ENCODE assay signal across 9 cellular contexts in the genomic region with DNA sequence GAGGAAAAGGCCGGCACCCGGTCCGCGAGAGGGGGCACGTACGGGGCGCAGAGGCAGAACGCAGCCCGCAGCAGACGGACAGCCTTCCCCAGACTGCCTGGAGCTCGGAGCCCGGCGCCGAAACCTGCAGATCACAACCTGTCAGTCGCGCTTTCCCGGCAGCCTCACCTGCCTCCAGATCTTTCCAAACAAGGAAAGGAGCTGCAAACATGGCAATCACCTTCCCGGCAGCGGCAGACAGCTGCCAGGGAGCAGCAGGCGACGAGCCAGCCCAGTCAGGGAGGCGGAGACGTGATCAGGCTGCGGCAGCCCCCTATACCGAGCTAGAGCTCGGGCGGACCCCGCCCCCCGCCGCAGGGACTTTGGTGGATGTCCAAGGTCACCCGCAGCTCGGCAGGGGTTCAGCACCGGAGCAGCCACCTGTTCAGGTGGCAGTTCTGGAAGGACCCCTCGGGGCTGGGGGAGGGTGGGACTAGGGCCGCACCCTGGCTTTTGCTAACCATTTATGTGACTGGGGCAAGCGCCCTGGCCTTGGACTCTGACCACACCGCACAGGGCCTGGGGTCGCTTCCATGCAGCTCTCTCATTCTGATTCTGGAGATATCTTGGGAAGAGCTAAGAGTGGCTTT.
DNase-seq lines count a peak whose midpoint lies in the region; ATAC-seq and TF ChIP-seq lines count a peak whose summit lies in the region.
"Had no signal": no experiment of that assay in that cellular context is flagged by ENCODE, and none has a peak within 500 bp of the region (broad histone marks: within the 10 kb centered on the region; RNA-seq: fewer than 3 reads in every experiment).

No MANE protein-coding gene starts in this region.

- POLR2A ChIA-PET in A673 (lab: Charles Lee; ENCODE audit: low non-redundant PET), result no interaction called here

- H3K9me3 Mint-ChIP-seq in dendritic cell treated with granulocyte-macrophage colony-stimulating factor and Interleukin-4, amounts not matched to agents 40 ng/mL and 50 ng/mL, for 4 days, result no peaks in the 10 kb centered on the region
- no peaks in the 10 kb centered on the region for H3K9me3 Mint-ChIP-seq in immature natural killer cell
- H3K9me3 Mint-ChIP-seq: activated B cell treated with CpG ODN at 0.5 μM for 24 hours had no signal

- peak; percentile 55 for DNase-seq in A673 (ENCODE audit: low spot score)
- DNase-seq in NCI-H2029 (lab: John Stamatoyannopoulos, UW), result peak; percentile 65
- DNase-seq in aorta, result no peak
- DNase-seq in adrenal gland, result no peak
- no peak for DNase-seq in immature natural killer cell
- DNase-seq in kidney glomerular epithelial cell (lab: John Stamatoyannopoulos, UW), result no peak
- DNase-seq: activated B cell treated with CpG ODN at 0.5 μM for 24 hours had no signal

- peaks cover 44% of the 10 kb centered on the region for H3K4me1 Mint-ChIP-seq in dendritic cell treated with granulocyte-macrophage colony-stimulating factor and Interleukin-4, amounts not matched to agents 40 ng/mL and 50 ng/mL, for 4 days (ENCODE audit: low read depth)
- peaks cover 0 to 4% of the 10 kb centered on the region in 2 donors for H3K4me1 Mint-ChIP-seq in immature natural killer cell

- TF ChIP-seq CTCF in A673 (conservative IDR thresholded peaks at IDR 0.05; ENCODE audit: low read depth, low read length) (no peak), adrenal gland (IDR thresholded peaks at IDR 0.05) (no peak)

- TF ChIP-seq POLR2A in adrenal gland (IDR thresholded peaks at IDR 0.05), result no peak

- peak overlapping the region; percentile 74 for H3K4me3 Mint-ChIP-seq in dendritic cell treated with granulocyte-macrophage colony-stimulating factor and Interleukin-4, amounts not matched to agents 40 ng/mL and 50 ng/mL, for 4 days
- no peak overlapping the region for H3K4me3 Mint-ChIP-seq in immature natural killer cell

- H3K36me3 ChIP-seq in A673 (ENCODE audit: insufficient read depth, low read length, poor library complexity, severe bottlenecking), result no peaks in the 10 kb centered on the region
- H3K36me3 ChIP-seq in aorta (ENCODE audit: control insufficient read depth in 1 of 2, insufficient read depth in 2 of 2, low read length in 1 of 2), result no peaks in the 10 kb centered on the region
- no peaks in the 10 kb centered on the region for H3K36me3 ChIP-seq in adrenal gland (replicated peaks in 1 of 2)

- 11 to 12% methylated on average over 36 to 38 of the region's 38 CpGs for WGBS in aorta, 2 donors
- 3 to 51% (median 9%) methylated on average over 4 to 38 of the region's 38 CpGs for whole genome bisulfite sequencing in adrenal gland, 4 donors

- H3K27me3 Mint-ChIP-seq in dendritic cell treated with granulocyte-macrophage colony-stimulating factor and Interleukin-4, amounts not matched to agents 40 ng/mL and 50 ng/mL, for 4 days, result peaks cover 37% of the 10 kb centered on the region
- H3K27me3 Mint-ChIP-seq in immature natural killer cell (ENCODE audit: low read depth in 3 of 3), result peaks cover 10 to 15% (median 11%) of the 10 kb centered on the region in 3 donors

- H3K4me3 ChIP-seq in A673 (ENCODE audit: low read depth, low read length, poor library complexity, severe bottlenecking) (peak overlapping the region; percentile 58), mononuclear cell (ENCODE audit: low read length) (peak overlapping the region; percentile 24), aorta (ENCODE audit: low read length in 2 of 2) (peak overlapping the region in 1 of 2 donors; percentile 54), adrenal gland (peak overlapping the region in 1 of 4 donors; percentile 41)

- H3K27me3 ChIP-seq in A673 (replicated peaks; ENCODE audit: insufficient read depth, low read depth, low read length, poor library complexity) (no peaks in the 10 kb centered on the region), mononuclear cell (ENCODE audit: insufficient read depth, low read length) (peaks cover 8% of the 10 kb centered on the region), aorta (ENCODE audit: control insufficient read depth in 1 of 2, insufficient read depth in 2 of 2, low read length in 1 of 2) (no peaks in the 10 kb centered on the region), adrenal gland (peaks cover 12% of the 10 kb centered on the region)

- H3K36me3 Mint-ChIP-seq in dendritic cell treated with granulocyte-macrophage colony-stimulating factor and Interleukin-4, amounts not matched to agents 40 ng/mL and 50 ng/mL, for 4 days (ENCODE audit: low read depth), result no peaks in the 10 kb centered on the region
- peaks cover 0 to 3% (median 0%) of the 10 kb centered on the region in 3 donors for H3K36me3 Mint-ChIP-seq in immature natural killer cell

- H3K27ac Mint-ChIP-seq in dendritic cell treated with granulocyte-macrophage colony-stimulating factor and Interleukin-4, amounts not matched to agents 40 ng/mL and 50 ng/mL, for 4 days, result peak overlapping the region; percentile 50
- H3K27ac Mint-ChIP-seq in immature natural killer cell, result no peak overlapping the region
- H3K27ac Mint-ChIP-seq: activated B cell treated with CpG ODN at 0.5 μM for 24 hours had no signal

- ATAC-seq in aorta (ENCODE audit: low FRiP score), result no peak

- H3K27ac ChIP-seq in A673 (ENCODE audit: low read depth, low read length, poor library complexity, severe bottlenecking) (peak overlapping the region; percentile 86), aorta (ENCODE audit: low read depth in 1 of 2, low read length in 2 of 2) (no peak overlapping the region), adrenal gland (no peak overlapping the region)

- CTCF ChIA-PET in A673 (lab: Charles Lee), result interaction anchor here (0.6 kb wide), 1 partner anchor 211 kb away, joined by 4 read pairs; no protein-coding TSS in a partner anchor

- intact Hi-C loops in A673 (cut with micrococcal nuclease; ENCODE audit: unreplicated experiment) (no loop called here), aorta (cut with DNase I) (no loop called here), adrenal gland (cut with DNase I) (no loop called here)
- intact Hi-C loops in dendritic cell treated with granulocyte-macrophage colony-stimulating factor and Interleukin-4, amounts not matched to agents 40 ng/mL and 50 ng/mL, for 4 days (cut with micrococcal nuclease), result loop anchor here (2.0 kb wide), 1 partner anchor 34 kb away; no protein-coding TSS in a partner anchor

- no TSS peak for BruUV-seq in A673 (replicated peaks; lab: Mats Ljungman, UMichigan)

- H3K4me1 ChIP-seq in A673 (ENCODE audit: insufficient read depth, low read length, poor library complexity, severe bottlenecking) (peaks cover 23% of the 10 kb centered on the region), mononuclear cell (ENCODE audit: insufficient read depth, low read length) (peaks cover 33% of the 10 kb centered on the region), aorta (ENCODE audit: control insufficient read depth in 1 of 2, insufficient read depth in 2 of 2, low read length in 2 of 2) (no peaks in the 10 kb centered on the region), adrenal gland (replicated peaks in 1 of 2) (peaks cover 13 to 14% of the 10 kb centered on the region in 2 donors)

- H3K9me3 ChIP-seq in A673 (ENCODE audit: low read depth, low read length, poor library complexity, severe bottlenecking), result no peaks in the 10 kb centered on the region
- H3K9me3 ChIP-seq in mononuclear cell (ENCODE audit: low read depth, low read length), result no peaks in the 10 kb centered on the region
- peaks cover 2% of the 10 kb centered on the region for H3K9me3 ChIP-seq in aorta (ENCODE audit: control insufficient read depth, low read length)
- H3K9me3 ChIP-seq in adrenal gland (replicated peaks in 1 of 3), result no peaks in the 10 kb centered on the region

Comparison
In these comparisons a context has a peak if more than half of its experiments do, and no peak if none do; other contexts are left out.
1. DNase-seq: peak in A673 (single experiment) and NCI-H2029 (single experiment); none in aorta (0 of 2), adrenal gland (0 of 7), immature natural killer cell (0 of 3) and kidney glomerular epithelial cell (single experiment).